In genomic region chr7:90244909-90245841, GRCh38 we compare ENCODE assay signal across 8 cellular contexts.
DNase-seq lines count a peak whose midpoint lies in the region; ATAC-seq lines count a peak whose summit lies in the region.

A gene with protein sequence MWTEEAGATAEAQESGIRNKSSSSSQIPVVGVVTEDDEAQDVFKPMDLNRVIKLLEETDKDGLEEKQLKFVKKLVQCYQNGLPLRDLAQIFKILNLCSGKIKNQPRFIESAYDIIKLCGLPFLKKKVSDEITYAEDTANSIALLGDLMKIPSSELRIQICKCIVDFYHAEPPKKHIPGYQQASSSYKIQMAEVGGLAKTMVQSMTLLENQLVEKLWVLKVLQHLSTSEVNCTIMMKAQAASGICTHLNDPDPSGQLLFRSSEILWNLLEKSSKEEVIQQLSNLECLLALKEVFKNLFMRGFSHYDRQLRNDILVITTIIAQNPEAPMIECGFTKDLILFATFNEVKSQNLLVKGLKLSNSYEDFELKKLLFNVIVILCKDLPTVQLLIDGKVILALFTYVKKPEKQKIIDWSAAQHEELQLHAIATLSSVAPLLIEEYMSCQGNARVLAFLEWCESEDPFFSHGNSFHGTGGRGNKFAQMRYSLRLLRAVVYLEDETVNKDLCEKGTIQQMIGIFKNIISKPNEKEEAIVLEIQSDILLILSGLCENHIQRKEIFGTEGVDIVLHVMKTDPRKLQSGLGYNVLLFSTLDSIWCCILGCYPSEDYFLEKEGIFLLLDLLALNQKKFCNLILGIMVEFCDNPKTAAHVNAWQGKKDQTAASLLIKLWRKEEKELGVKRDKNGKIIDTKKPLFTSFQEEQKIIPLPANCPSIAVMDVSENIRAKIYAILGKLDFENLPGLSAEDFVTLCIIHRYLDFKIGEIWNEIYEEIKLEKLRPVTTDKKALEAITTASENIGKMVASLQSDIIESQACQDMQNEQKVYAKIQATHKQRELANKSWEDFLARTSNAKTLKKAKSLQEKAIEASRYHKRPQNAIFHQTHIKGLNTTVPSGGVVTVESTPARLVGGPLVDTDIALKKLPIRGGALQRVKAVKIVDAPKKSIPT (plus strand): TSS chr7:90245174. CDS start chr7:90245425, 251 bp downstream.

- peak; percentile 66 for DNase-seq in COR-L47 (lab: John Stamatoyannopoulos, UW)
- DNase-seq in HK-2 (ENCODE audit: unreplicated experiment) = peak; percentile 90
- peak; percentile 89 for DNase-seq in NOMO-1 treated with dmso at 0.1 percent for 144 hours (lab: John Stamatoyannopoulos, UW; ENCODE audit: unreplicated experiment)
- DNase-seq in activated CD8-positive, alpha-beta memory T cell treated with anti-CD3 and anti-CD28 coated beads, Interleukin-2, amount 50 U/mL, for 4 hours = peak; percentile 86
- DNase-seq in epidermal melanocyte (ENCODE audit: insufficient read length, low spot score) = peak; percentile 83
- DNase-seq in middle frontal gyrus (ENCODE audit: extremely low spot score, low spot score) = peak; percentile 83
- DNase-seq in stimulated activated CD8-positive, alpha-beta memory T cell treated with anti-CD3 and anti-CD28 coated beads, Interleukin-15, amount 100 ng/mL, for 4 hours (ENCODE audit: low read depth in 2 of 2) = peak; percentile 62 to 68

- peak; percentile 82 for ATAC-seq in GM19467 (IDR thresholded peaks at IDR 0.05; ENCODE audit: unreplicated experiment)

Comparison
In these comparisons a context has a peak if more than half of its experiments do, and no peak if none do; other contexts are left out.
1. Peak in every context shown above with its lines: DNase-seq and ATAC-seq.